ENCODE assay signal across 8 cellular contexts in the genomic region with DNA sequence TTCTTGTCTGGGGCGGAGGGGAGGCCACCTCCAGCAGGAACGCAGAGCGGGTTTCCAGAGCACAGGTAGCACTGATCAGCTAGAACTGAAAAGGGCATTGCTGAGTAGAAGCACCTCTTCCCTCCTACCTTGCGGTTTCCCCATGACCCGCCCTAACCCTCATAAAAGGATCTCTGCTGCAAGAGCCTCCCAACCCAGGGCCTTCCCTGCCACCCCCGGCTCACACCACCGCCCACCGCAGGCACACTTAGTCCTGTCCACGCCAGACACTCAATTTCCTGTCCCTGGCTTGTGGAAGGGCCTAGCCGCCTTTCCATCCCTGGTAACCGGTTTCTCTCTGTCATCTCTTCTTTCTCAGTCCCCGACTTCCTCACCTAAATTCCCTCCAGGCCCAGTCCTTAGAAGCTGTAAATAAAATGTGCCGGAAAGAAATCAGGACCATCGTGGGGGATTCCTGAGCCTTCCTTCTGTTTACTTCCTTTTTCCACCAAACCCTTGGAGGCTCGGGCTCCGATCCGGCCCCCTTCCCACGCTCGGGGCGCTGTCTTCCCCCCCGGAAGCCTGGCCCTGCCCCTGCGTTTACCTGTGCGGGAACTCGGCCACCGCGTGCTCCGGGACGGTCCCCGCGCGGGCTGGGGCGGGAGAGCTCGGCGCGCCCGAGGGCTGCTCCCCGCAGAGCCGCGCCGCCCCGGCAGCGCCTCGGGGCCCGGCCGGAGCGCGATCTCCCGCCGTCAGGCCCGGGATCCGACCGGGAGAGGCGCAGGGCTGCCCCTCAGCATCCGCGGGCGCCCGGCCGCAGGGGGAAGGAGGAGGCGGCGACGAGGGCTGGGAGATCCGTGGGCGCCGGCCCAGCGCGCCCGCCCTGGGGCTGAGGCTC. TPM values are rescaled to one million over a fixed set of nuclear protein-coding genes. Genes with fewer than 3 reads are reported as not detected.
DNase-seq lines count a peak whose midpoint lies in the region; ATAC-seq and TF ChIP-seq lines count a peak whose summit lies in the region.

No MANE protein-coding gene starts in this region.

- peak overlapping the region; percentile 63 for H3K27ac ChIP-seq in cingulate gyrus (ENCODE audit: low read depth, low read length)

- no peaks in the 10 kb centered on the region for H3K9me3 Mint-ChIP-seq in stimulated activated effector memory CD8-positive, alpha-beta T cell treated with anti-CD3 and anti-CD28 coated beads, Interleukin-12 subunit alpha, Interleukin-12 subunit beta, amount 100 ng/mL, for 72 hours

- no peak for TF ChIP-seq EP300 in Ishikawa (IDR thresholded peaks at IDR 0.05; ENCODE audit: borderline replicate concordance)

- TF ChIP-seq RAD21 in Ishikawa (IDR thresholded peaks at IDR 0.05; ENCODE audit: low read depth): no peak

- peak overlapping the region; percentile 85 for H3K4me3 Mint-ChIP-seq in stimulated activated effector memory CD8-positive, alpha-beta T cell treated with anti-CD3 and anti-CD28 coated beads, Interleukin-12 subunit alpha, Interleukin-12 subunit beta, amount 100 ng/mL, for 72 hours

- peaks cover 47% of the 10 kb centered on the region for H3K4me1 Mint-ChIP-seq in stimulated activated effector memory CD8-positive, alpha-beta T cell treated with anti-CD3 and anti-CD28 coated beads, Interleukin-12 subunit alpha, Interleukin-12 subunit beta, amount 100 ng/mL, for 72 hours

- DNase-seq in DMS153 treated with DMSO at 0.1 percent for 48 hours (lab: John Stamatoyannopoulos, UW; ENCODE audit: unreplicated experiment): peak; percentile 18
- DNase-seq in activated CD4-positive, alpha-beta T cell treated with anti-CD3 and anti-CD28 coated beads for 1 hour: peak; percentile 30
- DNase-seq in lung microvascular endothelial cell (ENCODE audit: low read depth in 2 of 2): peak; percentile 10 to 21
- DNase-seq in stimulated activated effector memory CD8-positive, alpha-beta T cell treated with anti-CD3 and anti-CD28 coated beads, Interleukin-12 subunit alpha, Interleukin-12 subunit beta, amount 100 ng/mL, for 72 hours (ENCODE audit: low spot score in 2 of 2): peak; percentile 32 to 76
- DNase-seq in middle frontal gyrus (ENCODE audit: extremely low spot score, low spot score): no peak

- peak; percentile 19 for ATAC-seq in GM21526 (IDR thresholded peaks at IDR 0.05; ENCODE audit: low FRiP score, unreplicated experiment)
- peak; percentile 45 for ATAC-seq in stimulated activated effector memory CD8-positive, alpha-beta T cell treated with anti-CD3 and anti-CD28 coated beads, Interleukin-12 subunit alpha, Interleukin-12 subunit beta, amount 100 ng/mL, for 72 hours

- peak overlapping the region; percentile 84 for H3K27ac Mint-ChIP-seq in stimulated activated effector memory CD8-positive, alpha-beta T cell treated with anti-CD3 and anti-CD28 coated beads, Interleukin-12 subunit alpha, Interleukin-12 subunit beta, amount 100 ng/mL, for 72 hours

- H3K36me3 Mint-ChIP-seq in stimulated activated effector memory CD8-positive, alpha-beta T cell treated with anti-CD3 and anti-CD28 coated beads, Interleukin-12 subunit alpha, Interleukin-12 subunit beta, amount 100 ng/mL, for 72 hours: peaks cover 28% of the 10 kb centered on the region

TF ChIP-seq in Ishikawa, 13 proteins besides CTCF, POLR2A, EP300 and RAD21:
- no peak for TF ChIP-seq FOXM1 (IDR thresholded peaks at IDR 0.05; ENCODE audit: borderline replicate concordance, low read depth)
- TF ChIP-seq, protein P1, sequence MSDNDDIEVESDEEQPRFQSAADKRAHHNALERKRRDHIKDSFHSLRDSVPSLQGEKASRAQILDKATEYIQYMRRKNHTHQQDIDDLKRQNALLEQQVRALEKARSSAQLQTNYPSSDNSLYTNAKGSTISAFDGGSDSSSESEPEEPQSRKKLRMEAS (IDR thresholded peaks at IDR 0.05): peak; percentile 46; the same call in 1 of the 2 replicates

RNA-seq across cellular contexts. Expression of a gene that starts 0.7 kb away (rescaled TPM):
- 5.2 and 15.5 TPM in 2 replicates for total RNA-seq in lung microvascular endothelial cell

RNA-seq across cellular contexts. Expression of a gene that starts 52.4 kb away (rescaled TPM):
- total RNA-seq in lung microvascular endothelial cell: 0.87 and 1.6 TPM in 2 replicates
